In genomic region chr2:69291004-69291650, GRCh38 we compare ENCODE assay signal across 1 cellular context.
TF ChIP-seq lines count a peak whose summit lies in the region.

No MANE protein-coding gene starts in this region.

TF ChIP-seq in SK-N-SH, 30 proteins besides CTCF, POLR2A, EP300 and RAD21 (continued from another document):
- TF ChIP-seq, protein P1, sequence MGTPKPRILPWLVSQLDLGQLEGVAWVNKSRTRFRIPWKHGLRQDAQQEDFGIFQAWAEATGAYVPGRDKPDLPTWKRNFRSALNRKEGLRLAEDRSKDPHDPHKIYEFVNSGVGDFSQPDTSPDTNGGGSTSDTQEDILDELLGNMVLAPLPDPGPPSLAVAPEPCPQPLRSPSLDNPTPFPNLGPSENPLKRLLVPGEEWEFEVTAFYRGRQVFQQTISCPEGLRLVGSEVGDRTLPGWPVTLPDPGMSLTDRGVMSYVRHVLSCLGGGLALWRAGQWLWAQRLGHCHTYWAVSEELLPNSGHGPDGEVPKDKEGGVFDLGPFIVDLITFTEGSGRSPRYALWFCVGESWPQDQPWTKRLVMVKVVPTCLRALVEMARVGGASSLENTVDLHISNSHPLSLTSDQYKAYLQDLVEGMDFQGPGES (IDR thresholded peaks at IDR 0.05; ENCODE audit: low read depth, low read length) = no peak
- TF ChIP-seq GATA2 (CRISPR knock-in tag; IDR thresholded peaks at IDR 0.05) (no peak), NFIC (IDR thresholded peaks at IDR 0.05; ENCODE audit: borderline replicate concordance) (peak; percentile 90)
